In the genomic region with DNA sequence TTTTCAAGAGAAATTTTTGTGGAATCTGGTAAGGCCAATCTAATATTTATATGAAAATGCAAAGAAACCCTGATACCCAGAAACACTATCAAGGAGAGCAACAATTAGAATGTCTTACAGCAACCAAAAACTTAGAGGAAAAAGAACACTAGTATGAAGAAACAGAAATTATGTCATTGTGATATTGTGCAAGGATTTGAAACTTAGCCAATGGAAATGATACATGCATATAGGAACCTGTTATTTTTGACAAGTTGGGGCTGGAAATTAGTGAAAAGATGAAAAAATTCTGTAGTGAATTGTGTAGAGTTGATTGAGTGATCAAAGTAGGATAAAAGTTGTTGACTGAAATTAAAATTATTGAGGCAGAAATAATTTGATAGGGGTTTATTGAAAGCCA, we compare ENCODE assay signal across 18 cellular contexts.
"Had no signal": no experiment of that assay in that cellular context is flagged by ENCODE, and none has a peak within 500 bp of the region (broad histone marks: within the 10 kb centered on the region; RNA-seq: fewer than 3 reads in every experiment).

No MANE protein-coding gene starts in this region.

- H3K27me3 Mint-ChIP-seq: activated CD8-positive, alpha-beta memory T cell treated with anti-CD3 and anti-CD28 coated beads, Interleukin-2, amount 10 ng/mL, durations not matched to agents 7 days and 5 days; activated naive CD8-positive, alpha-beta T cell; stimulated activated naive CD8-positive, alpha-beta T cell treated with anti-CD3 and anti-CD28 coated beads, Interleukin-15, amount 100 ng/mL, for 72 hours had no signal

- H3K4me3 ChIP-seq: dorsolateral prefrontal cortex, esophagus muscularis mucosa, neural progenitor cell, ovary, sigmoid colon, testis had no signal

- H3K36me3 ChIP-seq: esophagus muscularis mucosa, neural progenitor cell, ovary, sigmoid colon had no signal

- H3K4me1 Mint-ChIP-seq: activated CD8-positive, alpha-beta memory T cell treated with anti-CD3 and anti-CD28 coated beads, Interleukin-2, amount 10 ng/mL, durations not matched to agents 7 days and 5 days; mesothelial cell of epicardium; stimulated activated naive CD8-positive, alpha-beta T cell treated with anti-CD3 and anti-CD28 coated beads, Interleukin-15, amount 100 ng/mL, for 72 hours had no signal

- H3K4me1 ChIP-seq: esophagus muscularis mucosa, neural progenitor cell, sigmoid colon, testis had no signal

- H3K27me3 ChIP-seq: dorsolateral prefrontal cortex, esophagus muscularis mucosa, neural progenitor cell, ovary, sigmoid colon, testis had no signal

- H2AFZ ChIP-seq: neural progenitor cell had no signal

- H3K36me3 Mint-ChIP-seq: activated CD8-positive, alpha-beta memory T cell treated with anti-CD3 and anti-CD28 coated beads, Interleukin-2, amount 10 ng/mL, durations not matched to agents 7 days and 5 days; activated naive CD8-positive, alpha-beta T cell; mesothelial cell of epicardium; neural progenitor cell had no signal

- H3K27ac ChIP-seq: dorsolateral prefrontal cortex, esophagus muscularis mucosa, neural progenitor cell, ovary, sigmoid colon, testis had no signal

- ATAC-seq: activated CD8-positive, alpha-beta memory T cell treated with anti-CD3 and anti-CD28 coated beads, Interleukin-2, amount 10 ng/mL, durations not matched to agents 7 days and 5 days; activated T-cell treated with anti-CD3 and anti-CD28 coated beads, Interleukin-2, amount 50 U/mL, for 4 hours; stimulated activated naive CD8-positive, alpha-beta T cell treated with anti-CD3 and anti-CD28 coated beads, Interleukin-15, amount 100 ng/mL, for 72 hours had no signal

- H3K27ac Mint-ChIP-seq: activated CD8-positive, alpha-beta memory T cell treated with anti-CD3 and anti-CD28 coated beads, Interleukin-2, amount 10 ng/mL, durations not matched to agents 7 days and 5 days; activated naive CD8-positive, alpha-beta T cell; mesothelial cell of epicardium; neural progenitor cell; stimulated activated naive CD8-positive, alpha-beta T cell treated with anti-CD3 and anti-CD28 coated beads, Interleukin-15, amount 100 ng/mL, for 72 hours had no signal

- DNase-seq: activated CD4-positive, alpha-beta T cell treated with anti-CD3 and anti-CD28 coated beads, Interleukin-2, amount 50 U/mL, for 4 hours; activated CD4-positive, CD25-positive, alpha-beta regulatory T cell treated with anti-CD3 and anti-CD28 coated beads, Interleukin-2, amount 50 U/mL, for 72 hours; activated CD8-positive, alpha-beta memory T cell treated with anti-CD3 and anti-CD28 coated beads, Interleukin-2, amount 10 ng/mL, durations not matched to agents 7 days and 5 days; activated effector memory CD4-positive, alpha-beta T cell treated with anti-CD3 and anti-CD28 coated beads, Interleukin-2, amount 50 U/mL, for 16 hours; activated T-cell treated with anti-CD3 and anti-CD28 coated beads, Interleukin-2, amount 50 U/mL, for 4 hours; dorsolateral prefrontal cortex; hippocampal formation; kidney glomerular epithelial cell; ovary; sigmoid colon; stimulated activated CD4-positive, alpha-beta T cell treated with anti-CD3 and anti-CD28 coated beads, Interleukin-2, amount 100 ng/mL, for 48 hours; stimulated activated CD8-positive, alpha-beta memory T cell treated with anti-CD3 and anti-CD28 coated beads, Interleukin-4, amount 100 ng/mL, for 48 hours; stimulated activated naive CD8-positive, alpha-beta T cell treated with anti-CD3 and anti-CD28 coated beads, Interleukin-15, amount 100 ng/mL, for 72 hours; testis had no signal

- H3K4me2 ChIP-seq: neural progenitor cell had no signal

- H3K4me3 Mint-ChIP-seq: activated CD8-positive, alpha-beta memory T cell treated with anti-CD3 and anti-CD28 coated beads, Interleukin-2, amount 10 ng/mL, durations not matched to agents 7 days and 5 days; activated naive CD8-positive, alpha-beta T cell; activated T-cell treated with anti-CD3 and anti-CD28 coated beads, Interleukin-2, amount 50 U/mL, for 4 hours; mesothelial cell of epicardium; neural progenitor cell; stimulated activated naive CD8-positive, alpha-beta T cell treated with anti-CD3 and anti-CD28 coated beads, Interleukin-15, amount 100 ng/mL, for 72 hours had no signal
